ENCODE assay signal across 8 cellular contexts in the genomic region with DNA sequence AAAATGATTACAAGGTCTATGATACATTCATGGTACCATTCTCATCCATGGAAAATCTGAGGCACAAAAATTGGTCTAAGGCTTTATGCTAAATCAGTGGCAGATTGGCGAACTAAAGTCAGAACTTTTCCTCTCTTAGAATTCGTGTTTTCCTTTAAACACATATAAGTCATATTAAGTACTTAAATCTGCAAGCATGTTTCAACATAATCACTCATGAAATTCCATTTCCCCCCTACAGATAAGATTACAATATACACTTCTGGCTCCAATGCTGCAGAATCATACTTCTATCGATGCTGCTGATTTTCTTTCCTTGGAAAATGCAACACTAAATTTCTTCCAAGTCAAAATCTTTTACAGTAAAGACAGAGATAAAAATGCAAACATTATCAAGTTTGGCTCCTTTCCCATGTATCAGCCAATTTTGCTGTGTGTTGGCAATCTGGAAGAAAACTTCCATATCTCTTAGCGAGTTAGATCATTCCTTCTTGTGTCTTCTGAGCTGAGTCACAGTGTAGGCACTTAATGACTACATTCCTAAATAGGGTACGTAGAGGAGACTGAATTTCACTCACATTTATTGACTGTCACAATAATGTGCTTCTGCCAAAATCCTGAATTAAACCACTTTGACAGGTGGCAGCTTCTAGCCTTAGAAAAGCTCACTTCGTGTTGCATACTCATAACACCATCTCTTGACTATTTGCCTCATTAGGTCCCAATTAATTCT.
DNase-seq lines count a peak whose midpoint lies in the region; ATAC-seq and TF ChIP-seq lines count a peak whose summit lies in the region.

No MANE protein-coding gene starts in this region.

- ATAC-seq in HG03342 (IDR thresholded peaks at IDR 0.05; ENCODE audit: unreplicated experiment), result no peak

- DNase-seq in ELR (ENCODE audit: low read depth), result peak; percentile 93
- peak; percentile 94 for DNase-seq in RKO (ENCODE audit: low spot score)
- DNase-seq in fibroblast of peridontal ligament (ENCODE audit: extremely low read depth), result peak; percentile 81
- DNase-seq in renal cortical epithelial cell (ENCODE audit: low read depth), result peak; percentile 87
- no peak for DNase-seq in activated CD8-positive, alpha-beta memory T cell treated with anti-CD3 and anti-CD28 coated beads, Interleukin-2, amount 50 U/mL, for 48 hours
- DNase-seq in activated CD4-positive, alpha-beta T cell treated with anti-CD3 and anti-CD28 coated beads for 1 hour, result no peak
- no peak for DNase-seq in erythroblast (lab: John Stamatoyannopoulos, UW)

- TF ChIP-seq POLR2A in erythroblast (IDR thresholded peaks at IDR 0.05; ENCODE audit: low read length), result no peak

Comparison
In these comparisons a context has a peak if more than half of its experiments do, and no peak if none do; other contexts are left out.
1. DNase-seq: peak in ELR (single experiment), RKO (single experiment), fibroblast of peridontal ligament (single experiment) and renal cortical epithelial cell (single experiment); none in activated CD8-positive, alpha-beta memory T cell treated with anti-CD3 and anti-CD28 coated beads, Interleukin-2, amount 50 U/mL, for 48 hours (single experiment), activated CD4-positive, alpha-beta T cell treated with anti-CD3 and anti-CD28 coated beads for 1 hour (single experiment) and erythroblast (0 of 2).